17 cellular contexts compared by ENCODE assay signal in genomic region chr7:1715671-1716074, GRCh38. TPM values are rescaled to one million over a fixed set of nuclear protein-coding genes. Genes with fewer than 3 reads are reported as not detected.
DNase-seq lines count a peak whose midpoint lies in the region; ATAC-seq, FAIRE-seq and TF ChIP-seq lines count a peak whose summit lies in the region.
"Had no signal": no experiment of that assay in that cellular context is flagged by ENCODE, and none has a peak within 500 bp of the region (broad histone marks: within the 10 kb centered on the region; RNA-seq: fewer than 3 reads in every experiment).

No MANE protein-coding gene starts in this region.

- in situ Hi-C loops in K562 (cut with MboI), result no loop called here

- peak; percentile 56 for DNase-seq in DMS 273 (lab: John Stamatoyannopoulos, UW; ENCODE audit: unreplicated experiment)
- DNase-seq in DMS 273 treated with DMSO at 0.1 percent for 48 hours (lab: John Stamatoyannopoulos, UW), result no peak
- peak; percentile 25 for DNase-seq in COR-L47 (lab: John Stamatoyannopoulos, UW)
- no peak for DNase-seq in K562 (ENCODE audit: extremely low read depth in 1 of 4, low spot score in 3 of 4)
- peak in 1 of 3 donors; percentile 78 for DNase-seq in right lobe of liver
- no peak for DNase-seq in GDM1 (lab: John Stamatoyannopoulos, UW)
- no peak for DNase-seq in SJCRH30
- no peak for DNase-seq in H4 (ENCODE audit: low spot score)
- DNase-seq: DMS153, Kasumi-1, NCI-H2029, NCI-H2171 treated with DMSO at 0.1 percent for 48 hours, NCI-H526 had no signal

- no peak overlapping the region for H3K4me3 ChIP-seq in K562
- H3K4me3 ChIP-seq in right lobe of liver, result no peak overlapping the region
- H3K4me3 ChIP-seq in SJCRH30, result no peak overlapping the region
- H3K4me3 ChIP-seq: HAP-1 had no signal

- no peak for TF ChIP-seq EP300 in K562 (IDR thresholded peaks at IDR 0.05; ENCODE audit: low read length)

- H3K9ac ChIP-seq in K562 (ENCODE audit: insufficient read depth in 1 of 2, low read depth in 2 of 2, low read length in 2 of 2), result no peak overlapping the region; a peak in 1 of 4 replicates

- H3K27me3 ChIP-seq in K562 (ENCODE audit: control insufficient read depth in 2 of 2, insufficient read depth in 2 of 2, low read length in 2 of 2), result peaks cover 9 to 46% of the 10 kb centered on the region in 2 experiments; a peak in 4 of 5 replicates
- H3K27me3 ChIP-seq in right lobe of liver, result no peaks in the 10 kb centered on the region
- no peaks in the 10 kb centered on the region for H3K27me3 ChIP-seq in SJCRH30

- intact Hi-C loops in K562 (cut with micrococcal nuclease), result no loop called here
- intact Hi-C loops in right lobe of liver (cut with DNase I), result no loop called here

- no peak overlapping the region for H3K27ac ChIP-seq in K562 (ENCODE audit: extremely low read depth, low read depth, low read length)
- H3K27ac ChIP-seq in right lobe of liver, result no peak overlapping the region
- H3K27ac ChIP-seq in SJCRH30, result no peak overlapping the region
- H3K27ac ChIP-seq: 22Rv1 had no signal

- H3K9me1 ChIP-seq in K562 (ENCODE audit: control insufficient read depth, insufficient read depth, low read length), result no peaks in the 10 kb centered on the region

- no peaks in the 10 kb centered on the region for H3K9me3 ChIP-seq in K562 (replicated peaks; ENCODE audit: control insufficient read depth, insufficient read depth, low read depth, low read length)
- no peaks in the 10 kb centered on the region for H3K9me3 ChIP-seq in right lobe of liver
- H3K9me3 ChIP-seq in SJCRH30 (replicated peaks), result no peaks in the 10 kb centered on the region
- H3K9me3 ChIP-seq: HAP-1 had no signal

- no peak for TF ChIP-seq CTCF in K562 (IDR thresholded peaks at IDR 0.05 in 2 of 3, conservative IDR thresholded peaks at IDR 0.05 in 1 of 3; ENCODE audit: insufficient read depth in 2 of 3, low read depth in 1 of 3, low read length in 3 of 3)
- TF ChIP-seq CTCF in right lobe of liver (IDR thresholded peaks at IDR 0.05), result no peak

- POLR2A ChIA-PET in K562 (lab: Yijun Ruan, JAX), result interaction anchor here (0.6 to 1.1 kb wide), 3 partner anchors 8 to 684 kb away, joined by 3 read pairs; no protein-coding TSS in a partner anchor

- H3K79me2 ChIP-seq in K562 (ENCODE audit: control insufficient read depth, insufficient read depth, low read length), result no peaks in the 10 kb centered on the region

- H3K4me1 ChIP-seq in K562 (replicated peaks in 1 of 2; ENCODE audit: control insufficient read depth in 2 of 2, insufficient read depth in 2 of 2, low read length in 2 of 2) (peaks cover 4 to 33% of the 10 kb centered on the region in 2 experiments; a peak in 2 of 5 replicates), right lobe of liver (peaks cover 0 to 34% (median 13%) of the 10 kb centered on the region in 4 donors), SJCRH30 (peaks cover 10% of the 10 kb centered on the region; the same call in 1 of the 2 replicates)
- H3K4me1 ChIP-seq: HAP-1 had no signal

- FAIRE-seq in K562 (lab: Jason Lieb, UNC), result no peak
- FAIRE-seq: GM12891, GM19239 had no signal

- no peak for TF ChIP-seq POLR2A in K562 (conservative IDR thresholded peaks at IDR 0.05)
- no peak for TF ChIP-seq POLR2A in right lobe of liver (IDR thresholded peaks at IDR 0.05)

- ATAC-seq in K562 (peak; percentile 14; the same call in 1 of the 3 replicates), right lobe of liver (peak; percentile 7 to 57 (median 42))

- no peaks in the 10 kb centered on the region for H3K36me3 ChIP-seq in K562 (ENCODE audit: control insufficient read depth, insufficient read depth, low read length)
- H3K36me3 ChIP-seq in right lobe of liver, result no peaks in the 10 kb centered on the region
- no peaks in the 10 kb centered on the region for H3K36me3 ChIP-seq in SJCRH30
- H3K36me3 ChIP-seq: HAP-1 had no signal

- WGBS in K562 (ENCODE audit: insufficient coverage, low coverage, missing lambda C conversion rate), result 0% methylated on average over 5 of the region's 6 CpGs
- WGBS in right lobe of liver (ENCODE audit: insufficient coverage, low coverage, low lambda C conversion rate, missing lambda C conversion rate), result 13% methylated on average over 5 of the region's 6 CpGs

- TF ChIP-seq RAD21 in K562 (CRISPR knock-in tag; conservative IDR thresholded peaks at IDR 0.05 in 1 of 2, IDR thresholded peaks at IDR 0.05 in 1 of 2), result no peak

- no peaks in the 10 kb centered on the region; the same call in 1 of the 2 replicates for H4K20me1 ChIP-seq in K562 (replicated peaks; ENCODE audit: control insufficient read depth, insufficient read depth, low read length)

- H3K4me2 ChIP-seq in K562 (ENCODE audit: insufficient read depth, low read length), result no peak overlapping the region

- no TSS peak for BruUV-seq in K562 (replicated peaks; lab: Mats Ljungman, UMichigan)

- H2AFZ ChIP-seq in K562 (ENCODE audit: low read depth, low read length), result no peak overlapping the region

- CTCF ChIA-PET in K562 (lab: Yijun Ruan, JAX; ENCODE audit: low intra/inter-chr PET ratio), result no interaction called here

TF ChIP-seq in K562, 482 proteins besides CTCF, POLR2A, EP300 and RAD21:
- TF ChIP-seq NR2C2 (CRISPR knock-in tag; IDR thresholded peaks at IDR 0.05), result no peak
- TF ChIP-seq NR2C2 (tag; IDR thresholded peaks at IDR 0.05), result peak; percentile 52
- peak; percentile 83 for TF ChIP-seq NR2C1 (IDR thresholded peaks at IDR 0.05)
- peak; percentile 81 for TF ChIP-seq NR2C1 (tag; IDR thresholded peaks at IDR 0.05)
- no peak for TF ChIP-seq EWSR1 (IDR thresholded peaks at IDR 0.05; ENCODE audit: borderline replicate concordance, low read depth, partially characterized antibody)
- TF ChIP-seq HBP1 (CRISPR knock-in tag; IDR thresholded peaks at IDR 0.05), result no peak
- no peak for TF ChIP-seq RFX1 (IDR thresholded peaks at IDR 0.05)
- TF ChIP-seq ZBTB8A (IDR thresholded peaks at IDR 0.05; ENCODE audit: partially characterized antibody), result no peak

RNA-seq across cellular contexts. Expression of gene ELFN1, which starts 45.6 kb away (rescaled TPM):
- total RNA-seq in K562 (2011; cell fraction: chromatin; rRNA removed; ENCODE audit: low replicate concordance), result 0.25 TPM in 1 of 2 replicates, not detected in the other
- total RNA-seq in K562 (2011; cell fraction: nucleolus; rRNA removed), result 0.39 and 0.67 TPM in 2 replicates
- total RNA-seq in K562 (2011; cell fraction: nucleoplasm; rRNA removed), result 0.07 and 0.31 TPM in 2 replicates
- 0.23 and 0.45 TPM in 2 replicates for total RNA-seq in K562 (2014; rRNA removed)
- total RNA-seq in K562 (2014; rRNA removed; fragmentation: Illumina TruSeq; extraction: Trizol), result 0.04 and 0.06 TPM in 2 replicates
- 0.08 and 0.18 TPM in 2 replicates for total RNA-seq in K562 (2015; rRNA removed; fragmentation: Illumina TruSeq; extraction: Trizol)
- total RNA-seq in K562 (2021), result 0.45 and 0.64 TPM in 2 replicates
- 0.13 and 0.41 TPM in 2 replicates for polyA plus RNA-seq in K562 (2011; rRNA removed)
- polyA plus RNA-seq in K562 (2011; cell fraction: cytosol; rRNA removed), result 0.44 and 0.81 TPM in 2 replicates
- 0.26 and 0.31 TPM in 2 replicates for polyA plus RNA-seq in K562 (2011; cell fraction: nucleus; rRNA removed)
- polyA plus RNA-seq in K562 (2012), result 0.35 and 0.39 TPM in 2 replicates
- 0.06 and 0.28 TPM in 2 replicates for polyA plus RNA-seq in K562 (2014; fragmentation: Illumina TruSeq; extraction: Trizol)
- polyA plus RNA-seq in K562 (2014; fragmentation: Nextera tagmentation; extraction: Ambion mirVana), result not detected
- 0.11 and 0.33 TPM in 2 replicates for polyA plus RNA-seq in K562 (2014; rRNA removed)
- polyA minus RNA-seq in K562 (2011; rRNA and poly(A)+ RNA removed), result 0.07 and 0.15 TPM in 2 replicates
- polyA minus RNA-seq in K562 (2011; cell fraction: cytosol; rRNA and poly(A)+ RNA removed), result 0.38 and 1.0 TPM in 2 replicates
- 0.13 and 0.44 TPM in 2 replicates for polyA minus RNA-seq in K562 (2011; cell fraction: nucleus; rRNA and poly(A)+ RNA removed)
- total RNA-seq in right lobe of liver, result 10 to 100 TPM in 1 of 6 experiments, 1 to 10 TPM in 5; 5.4 to 13.0 (median 7.5) TPM
- 1.3 and 1.7 TPM in 2 replicates for total RNA-seq in SJCRH30 (2014; rRNA removed; shearing (Covaris generic))
- total RNA-seq in H4 (2014; rRNA removed; shearing (Covaris generic)), result 0.37 and 0.41 TPM in 2 replicates

Comparison
In these comparisons a context has a peak if more than half of its experiments do, and no peak if none do; other contexts are left out.
1. DNase-seq: peak in DMS 273 (single experiment) and COR-L47 (single experiment); none in DMS 273 treated with DMSO at 0.1 percent for 48 hours (single experiment), K562 (0 of 4), GDM1 (single experiment), SJCRH30 (0 of 2) and H4 (single experiment).